Comparison of ENCODE assay signal across 24 cellular contexts in genomic region chrX:2417205-2417604, GRCh38.
"Had no signal": no experiment of that assay in that cellular context is flagged by ENCODE, and none has a peak within 500 bp of the region (broad histone marks: within the 10 kb centered on the region; RNA-seq: fewer than 3 reads in every experiment).

No MANE protein-coding gene starts in this region.

- H3K27me3 ChIP-seq: esophagus squamous epithelium, neural progenitor cell, sigmoid colon, suprapubic skin, transverse colon, vagina had no signal

- H3K27ac Mint-ChIP-seq: effector memory CD8-positive, alpha-beta T cell; immature natural killer cell; memory B cell; nephron; neural progenitor cell; progenitor cell of endocrine pancreas; stimulated activated naive B cell treated with anti-CD40 and anti-IgM and Interleukin-4, amounts not matched to agents 10 μg/mL and 1 μg/mL and 100 μg/mL, for 72 hours; stimulated activated naive CD8-positive, alpha-beta T cell treated with anti-CD3 and anti-CD28 coated beads, Interleukin-15, amount 100 ng/mL, for 72 hours had no signal

- DNase-seq: cortex of kidney; effector memory CD8-positive, alpha-beta T cell; erythroblast; esophagus squamous epithelium; hypothalamus; immature natural killer cell; sigmoid colon; stimulated activated CD4-positive, alpha-beta T cell treated with anti-CD3 and anti-CD28 coated beads, Interleukin-2, amount 100 ng/mL, for 24 hours; stimulated activated CD4-positive, alpha-beta T cell treated with anti-CD3 and anti-CD28 coated beads, Interleukin-4, amount 100 ng/mL, for 4 hours; stimulated activated naive B cell treated with anti-CD40 and anti-IgM and Interleukin-4, amounts not matched to agents 10 μg/mL and 1 μg/mL and 100 μg/mL, for 72 hours; stimulated activated naive CD8-positive, alpha-beta T cell treated with anti-CD3 and anti-CD28 coated beads, Interleukin-15, amount 100 ng/mL, for 72 hours; transverse colon had no signal

- H3K27ac ChIP-seq: esophagus squamous epithelium, neural progenitor cell, parathyroid adenoma, sigmoid colon, suprapubic skin, transverse colon, vagina had no signal

- H3K4me1 Mint-ChIP-seq: immature natural killer cell; nephron; neural progenitor cell; stimulated activated naive CD8-positive, alpha-beta T cell treated with anti-CD3 and anti-CD28 coated beads, Interleukin-15, amount 100 ng/mL, for 72 hours had no signal

- H3K4me3 Mint-ChIP-seq: effector memory CD8-positive, alpha-beta T cell; immature natural killer cell; memory B cell; nephron; neural progenitor cell; stimulated activated naive B cell treated with anti-CD40 and anti-IgM and Interleukin-4, amounts not matched to agents 10 μg/mL and 1 μg/mL and 100 μg/mL, for 72 hours; stimulated activated naive CD8-positive, alpha-beta T cell treated with anti-CD3 and anti-CD28 coated beads, Interleukin-15, amount 100 ng/mL, for 72 hours had no signal

- H3K4me2 ChIP-seq: neural progenitor cell had no signal

- H3K27me3 Mint-ChIP-seq: effector memory CD8-positive, alpha-beta T cell; memory B cell; progenitor cell of endocrine pancreas; stimulated activated naive B cell treated with anti-CD40 and anti-IgM and Interleukin-4, amounts not matched to agents 10 μg/mL and 1 μg/mL and 100 μg/mL, for 72 hours; stimulated activated naive CD8-positive, alpha-beta T cell treated with anti-CD3 and anti-CD28 coated beads, Interleukin-15, amount 100 ng/mL, for 72 hours had no signal

- ATAC-seq: effector memory CD8-positive, alpha-beta T cell; left lobe of liver; stimulated activated naive B cell treated with anti-CD40 and anti-IgM and Interleukin-4, amounts not matched to agents 10 μg/mL and 1 μg/mL and 100 μg/mL, for 72 hours; stimulated activated naive CD8-positive, alpha-beta T cell treated with anti-CD3 and anti-CD28 coated beads, Interleukin-15, amount 100 ng/mL, for 72 hours had no signal

- H3K9me3 Mint-ChIP-seq: effector memory CD8-positive, alpha-beta T cell; immature natural killer cell; memory B cell; neural progenitor cell had no signal

- H3K9me3 ChIP-seq: esophagus squamous epithelium, sigmoid colon, suprapubic skin, transverse colon, vagina had no signal

- FAIRE-seq: endometrium, frontal cortex, keratinocyte had no signal

- H3K4me3 ChIP-seq: esophagus squamous epithelium, lung, neural progenitor cell, sigmoid colon, suprapubic skin, transverse colon, vagina had no signal

- H2AFZ ChIP-seq: neural progenitor cell, parathyroid adenoma had no signal

- H3K9ac ChIP-seq: neural progenitor cell, parathyroid adenoma had no signal

- H3K36me3 ChIP-seq: neural progenitor cell, suprapubic skin, vagina had no signal

- H3K4me1 ChIP-seq: esophagus squamous epithelium, neural progenitor cell, parathyroid adenoma, sigmoid colon, suprapubic skin, transverse colon, vagina had no signal
